ENCODE assay signal across 9 cellular contexts in the genomic region with DNA sequence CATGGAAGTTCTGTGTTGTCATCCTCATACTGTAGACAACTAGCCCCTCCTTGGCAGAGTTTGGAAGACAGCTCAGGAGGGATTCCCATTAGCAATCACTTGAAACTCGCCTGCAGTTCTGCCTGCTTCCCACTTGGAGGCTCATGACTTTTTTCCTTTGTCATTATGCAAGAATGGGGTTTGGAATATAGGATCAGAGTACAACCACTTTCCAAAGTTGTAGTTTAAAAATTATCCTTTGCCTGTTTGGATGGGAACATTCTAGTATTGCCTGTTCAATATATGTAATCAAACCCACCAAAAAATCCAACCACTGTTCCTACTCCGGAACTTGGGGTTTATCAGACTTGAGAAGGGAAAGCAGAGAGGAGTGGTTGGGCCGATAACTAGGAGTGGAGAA.
DNase-seq lines count a peak whose midpoint lies in the region; ATAC-seq lines count a peak whose summit lies in the region.
"Had no signal": no experiment of that assay in that cellular context is flagged by ENCODE, and none has a peak within 500 bp of the region (broad histone marks: within the 10 kb centered on the region; RNA-seq: fewer than 3 reads in every experiment).

No MANE protein-coding gene starts in this region.

- no peaks in the 10 kb centered on the region for H3K4me1 Mint-ChIP-seq in activated naive CD4-positive, alpha-beta T cell treated with anti-CD3 and anti-CD28 coated beads, Interleukin-2, amount 10 ng/mL, durations not matched to agents 7 days and 5 days
- H3K4me1 Mint-ChIP-seq: CD4-positive, CD25-positive, alpha-beta regulatory T cell had no signal

- CTCF ChIA-PET in activated naive CD4-positive, alpha-beta T cell treated with anti-CD3 and anti-CD28 coated beads, Interleukin-2, amount 10 ng/mL, durations not matched to agents 7 days and 5 days (lab: Charles Lee) = interaction anchor here (2.1 to 4.7 kb wide), 2 partner anchors 10 to 12 kb away, joined by 7 to 27 read pairs; a partner anchor contains a TSS

- no peak overlapping the region for H3K4me3 Mint-ChIP-seq in activated naive CD4-positive, alpha-beta T cell treated with anti-CD3 and anti-CD28 coated beads, Interleukin-2, amount 10 ng/mL, durations not matched to agents 7 days and 5 days
- H3K4me3 Mint-ChIP-seq: CD4-positive, CD25-positive, alpha-beta regulatory T cell had no signal

- peak; percentile 20 for DNase-seq in NCI-H510A treated with DMSO at 0.1 percent for 48 hours (lab: John Stamatoyannopoulos, UW)
- no peak for DNase-seq in NCI-H510A (lab: John Stamatoyannopoulos, UW)
- peak; percentile 78 for DNase-seq in RKO (ENCODE audit: low spot score)
- peak; percentile 43 for DNase-seq in fibroblast of the conjunctiva (ENCODE audit: low read depth)
- DNase-seq in substantia nigra (lab: John Stamatoyannopoulos, UW) = peak in 2 of 49 donors; percentile 11 to 33
- DNase-seq in activated naive CD4-positive, alpha-beta T cell treated with anti-CD3 and anti-CD28 coated beads, Interleukin-2, amount 10 ng/mL, durations not matched to agents 7 days and 5 days = no peak
- no peak for DNase-seq in SHP77 (lab: John Stamatoyannopoulos, UW)
- DNase-seq: CD4-positive, CD25-positive, alpha-beta regulatory T cell had no signal

- ATAC-seq in HG02852 (IDR thresholded peaks at IDR 0.05; ENCODE audit: unreplicated experiment) = no peak

- H3K36me3 Mint-ChIP-seq in activated naive CD4-positive, alpha-beta T cell treated with anti-CD3 and anti-CD28 coated beads, Interleukin-2, amount 10 ng/mL, durations not matched to agents 7 days and 5 days = peaks cover 34% of the 10 kb centered on the region

- H3K27ac Mint-ChIP-seq in activated naive CD4-positive, alpha-beta T cell treated with anti-CD3 and anti-CD28 coated beads, Interleukin-2, amount 10 ng/mL, durations not matched to agents 7 days and 5 days = no peak overlapping the region

- no peaks in the 10 kb centered on the region for H3K9me3 Mint-ChIP-seq in activated naive CD4-positive, alpha-beta T cell treated with anti-CD3 and anti-CD28 coated beads, Interleukin-2, amount 10 ng/mL, durations not matched to agents 7 days and 5 days

- H3K27ac ChIP-seq in substantia nigra (ENCODE audit: low read depth, low read length, poor library complexity, severe bottlenecking) = peak overlapping the region; percentile 91

- H3K27me3 Mint-ChIP-seq in activated naive CD4-positive, alpha-beta T cell treated with anti-CD3 and anti-CD28 coated beads, Interleukin-2, amount 10 ng/mL, durations not matched to agents 7 days and 5 days = peaks cover 21% of the 10 kb centered on the region
- H3K27me3 Mint-ChIP-seq: CD4-positive, CD25-positive, alpha-beta regulatory T cell had no signal

Comparison
In these comparisons a context has a peak if more than half of its experiments do, and no peak if none do; other contexts are left out.
1. DNase-seq: peak in NCI-H510A treated with DMSO at 0.1 percent for 48 hours (single experiment), RKO (single experiment) and fibroblast of the conjunctiva (single experiment); none in NCI-H510A (single experiment), activated naive CD4-positive, alpha-beta T cell treated with anti-CD3 and anti-CD28 coated beads, Interleukin-2, amount 10 ng/mL, durations not matched to agents 7 days and 5 days (single experiment) and SHP77 (0 of 2).